ENCODE assay signal across 9 cellular contexts in the genomic region with DNA sequence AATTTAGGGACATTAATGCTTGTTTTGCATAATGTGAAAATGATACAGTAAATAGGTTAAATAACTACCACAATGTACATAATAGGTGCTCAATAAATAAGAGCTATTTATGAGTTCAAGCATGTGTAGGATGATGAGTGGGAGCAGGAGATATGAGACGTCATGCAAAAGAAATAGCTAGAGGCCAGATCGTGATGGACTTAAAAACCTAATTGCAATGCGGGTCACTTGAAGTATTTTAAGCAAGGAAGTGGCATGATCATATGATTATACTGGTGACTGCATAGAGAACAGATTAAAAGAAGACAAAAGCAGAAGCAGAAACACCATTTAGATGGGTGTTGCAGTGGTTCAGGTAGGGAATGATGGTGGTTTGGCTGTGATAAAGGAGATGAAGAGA.
"Had no signal": no experiment of that assay in that cellular context is flagged by ENCODE, and none has a peak within 500 bp of the region (broad histone marks: within the 10 kb centered on the region; RNA-seq: fewer than 3 reads in every experiment).

No MANE protein-coding gene starts in this region.

- H3K9ac ChIP-seq: GM23248 had no signal

- ATAC-seq: HCT116, HepG2 had no signal

- H3K9me3 ChIP-seq: HAP-1 had no signal

- DNase-seq: GM23248, GOT3, H7, HFFc6, KBM-7 had no signal

- H3K4me3 ChIP-seq: GM23248, HAP-1 had no signal

- H3K27ac ChIP-seq: GM23248, HL-60 had no signal

- H3K36me3 ChIP-seq: HAP-1 had no signal

- H2AFZ ChIP-seq: GM23248 had no signal
